In genomic region chr5:59157001-59157527, GRCh38 we compare ENCODE assay signal across 22 cellular contexts.
DNase-seq lines count a peak whose midpoint lies in the region; ATAC-seq and TF ChIP-seq lines count a peak whose summit lies in the region.
"Had no signal": no experiment of that assay in that cellular context is flagged by ENCODE, and none has a peak within 500 bp of the region (broad histone marks: within the 10 kb centered on the region; RNA-seq: fewer than 3 reads in every experiment).

No MANE protein-coding gene starts in this region.

- no peak overlapping the region for H3K4me3 ChIP-seq in heart left ventricle
- H3K4me3 ChIP-seq in choroid plexus epithelial cell (ENCODE audit: low read depth, low read length): no peak overlapping the region
- H3K4me3 ChIP-seq in skeletal muscle cell (ENCODE audit: low read depth, low read length): no peak overlapping the region
- H3K4me3 ChIP-seq: GM23338, HAP-1, PC-9 had no signal

- no peak for ATAC-seq in heart left ventricle
- ATAC-seq in left ventricle myocardium superior: no peak
- ATAC-seq in HG03159 (IDR thresholded peaks at IDR 0.05; ENCODE audit: unreplicated experiment): no peak
- ATAC-seq: GM23338 had no signal

- intact Hi-C loops in heart left ventricle (cut with DNase I) (loop anchor here in 1 of 10 donors (10.0 kb wide), 1 partner anchor 232 kb away; no protein-coding TSS in a partner anchor), left ventricle myocardium superior (cut with micrococcal nuclease) (no loop called here)

- H3K27ac ChIP-seq in heart left ventricle: peak overlapping the region in 11 of 12 donors; percentile 9 to 85 (median 76)
- H3K27ac ChIP-seq: PC-9 had no signal

- no peak for TF ChIP-seq POLR2A in heart left ventricle (IDR thresholded peaks at IDR 0.05)

- H3K36me3 ChIP-seq in heart left ventricle: no peaks in the 10 kb centered on the region
- H3K36me3 ChIP-seq: HAP-1 had no signal

- TF ChIP-seq CTCF in heart left ventricle (IDR thresholded peaks at IDR 0.05): no peak
- TF ChIP-seq CTCF in choroid plexus epithelial cell (conservative IDR thresholded peaks at IDR 0.05; ENCODE audit: low read depth, low read length): no peak

- no peaks in the 10 kb centered on the region for H3K9me3 ChIP-seq in heart left ventricle
- H3K9me3 ChIP-seq: HAP-1, SK-N-SH had no signal

- H3K27me3 ChIP-seq in heart left ventricle: no peaks in the 10 kb centered on the region

- peaks cover 0 to 33% (median 14%) of the 10 kb centered on the region in 12 donors for H3K4me1 ChIP-seq in heart left ventricle
- H3K4me1 ChIP-seq: HAP-1 had no signal

- DNase-seq in heart left ventricle (no peak), left ventricle myocardium superior (no peak), LHCN-M2 (ENCODE audit: low read depth) (peak; percentile 90), choroid plexus epithelial cell (ENCODE audit: low read depth) (peak; percentile 13), skeletal muscle cell (ENCODE audit: low read depth) (peak; percentile 54), pons (ENCODE audit: low spot score) (no peak)
- DNase-seq: Caco-2; CD4-positive, alpha-beta T cell; DMS 273 treated with DMSO at 0.1 percent for 48 hours; DND-41; KG1; NCI-H1092 treated with DMSO at 0.1 percent for 48 hours; NCI-H2029 treated with DMSO at 0.1 percent for 48 hours; NCI-H2171 treated with DMSO at 0.1 percent for 48 hours; NCI-H526 treated with DMSO at 0.1 percent for 48 hours; PC-9; RPMI8226; SHP77 treated with DMSO at 0.1 percent for 48 hours; SK-N-SH had no signal

- 52 to 66% (median 62%) methylated on average over 5 of the region's 5 CpGs for WGBS in heart left ventricle, 4 donors

Comparison
In these comparisons a context has a peak if more than half of its experiments do, and no peak if none do; other contexts are left out.
1. DNase-seq: peak in LHCN-M2 (single experiment), choroid plexus epithelial cell (single experiment) and skeletal muscle cell (single experiment); none in heart left ventricle (0 of 5), left ventricle myocardium superior (single experiment) and pons (single experiment).